15 cellular contexts compared by ENCODE assay signal in the genomic region with DNA sequence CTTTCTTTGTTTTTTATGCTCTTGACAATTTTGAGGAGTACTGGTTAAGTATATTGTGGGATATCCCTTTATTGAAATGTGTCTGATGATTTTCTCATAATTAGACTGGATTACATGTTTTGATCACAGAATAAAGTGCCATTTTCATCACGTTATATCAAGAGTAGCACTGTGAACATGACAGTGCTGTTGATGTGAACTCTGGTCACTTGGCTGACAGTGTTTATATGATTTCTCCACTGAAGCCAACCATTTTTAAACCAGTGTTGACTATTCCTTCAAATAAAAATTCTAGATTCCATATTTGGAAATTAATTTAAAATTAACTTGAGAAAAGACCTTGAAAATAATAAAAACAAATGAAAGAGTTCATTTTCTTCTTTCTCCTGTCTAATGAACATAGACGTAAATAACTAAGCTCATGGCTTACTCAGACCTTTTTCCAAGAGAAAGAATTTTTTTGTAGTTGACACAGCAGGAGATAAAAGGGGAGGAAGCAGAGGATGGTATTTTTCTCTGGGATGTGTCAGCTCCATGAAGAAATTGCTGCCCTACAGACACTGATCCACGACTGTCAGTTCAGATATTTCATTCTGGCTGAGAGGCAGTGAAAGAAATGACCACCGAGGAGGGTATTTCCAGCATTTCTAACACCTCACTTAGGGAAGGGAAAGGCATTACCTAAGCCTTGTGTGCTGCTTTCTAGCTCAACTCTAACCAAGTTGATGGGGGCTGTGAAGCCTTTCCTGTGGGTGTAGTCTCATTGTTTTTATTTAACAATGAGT.
DNase-seq lines count a peak whose midpoint lies in the region; FAIRE-seq and TF ChIP-seq lines count a peak whose summit lies in the region.
"Had no signal": no experiment of that assay in that cellular context is flagged by ENCODE, and none has a peak within 500 bp of the region (broad histone marks: within the 10 kb centered on the region; RNA-seq: fewer than 3 reads in every experiment).

No MANE protein-coding gene starts in this region.

- no peak overlapping the region for H3K4me3 Mint-ChIP-seq in neural crest cell
- H3K4me3 Mint-ChIP-seq in activated naive CD8-positive, alpha-beta T cell treated with anti-CD3 and anti-CD28 coated beads for 36 hours = no peak overlapping the region
- H3K4me3 Mint-ChIP-seq: activated naive CD8-positive, alpha-beta T cell treated with anti-CD3 and anti-CD28 coated beads, Interleukin-2, amount 10 ng/mL, durations not matched to agents 7 days and 5 days; stimulated activated naive B cell treated with anti-CD40 and anti-IgM and Interleukin-4, amounts not matched to agents 10 μg/mL and 1 μg/mL and 100 μg/mL, for 72 hours had no signal

- in situ Hi-C loops in GM13976 (cut with MboI; ENCODE audit: low sequenced_read_pairs, unreplicated experiment) = no loop called here

- no peaks in the 10 kb centered on the region for H3K27me3 Mint-ChIP-seq in neural crest cell (ENCODE audit: low read depth)
- H3K27me3 Mint-ChIP-seq in activated naive CD8-positive, alpha-beta T cell treated with anti-CD3 and anti-CD28 coated beads for 36 hours = peaks cover 28% of the 10 kb centered on the region

- peaks cover 5% of the 10 kb centered on the region for H3K9me3 Mint-ChIP-seq in neural crest cell
- no peaks in the 10 kb centered on the region for H3K9me3 Mint-ChIP-seq in activated naive CD8-positive, alpha-beta T cell treated with anti-CD3 and anti-CD28 coated beads for 36 hours
- H3K9me3 Mint-ChIP-seq: activated naive CD8-positive, alpha-beta T cell treated with anti-CD3 and anti-CD28 coated beads, Interleukin-2, amount 10 ng/mL, durations not matched to agents 7 days and 5 days; stimulated activated naive B cell treated with anti-CD40 and anti-IgM and Interleukin-4, amounts not matched to agents 10 μg/mL and 1 μg/mL and 100 μg/mL, for 72 hours had no signal

- peaks cover 4% of the 10 kb centered on the region for H3K36me3 Mint-ChIP-seq in neural crest cell (ENCODE audit: low read depth)
- H3K36me3 Mint-ChIP-seq in activated naive CD8-positive, alpha-beta T cell treated with anti-CD3 and anti-CD28 coated beads for 36 hours = no peaks in the 10 kb centered on the region
- H3K36me3 Mint-ChIP-seq: activated naive CD8-positive, alpha-beta T cell treated with anti-CD3 and anti-CD28 coated beads, Interleukin-2, amount 10 ng/mL, durations not matched to agents 7 days and 5 days; stimulated activated naive B cell treated with anti-CD40 and anti-IgM and Interleukin-4, amounts not matched to agents 10 μg/mL and 1 μg/mL and 100 μg/mL, for 72 hours had no signal

- H3K27ac Mint-ChIP-seq in neural crest cell (ENCODE audit: unreplicated experiment) = peak overlapping the region; percentile 72
- no peak overlapping the region for H3K27ac Mint-ChIP-seq in activated naive CD8-positive, alpha-beta T cell treated with anti-CD3 and anti-CD28 coated beads for 36 hours
- H3K27ac Mint-ChIP-seq: activated naive CD8-positive, alpha-beta T cell treated with anti-CD3 and anti-CD28 coated beads, Interleukin-2, amount 10 ng/mL, durations not matched to agents 7 days and 5 days; stimulated activated naive B cell treated with anti-CD40 and anti-IgM and Interleukin-4, amounts not matched to agents 10 μg/mL and 1 μg/mL and 100 μg/mL, for 72 hours had no signal

- H3K4me1 Mint-ChIP-seq in neural crest cell = peaks cover 74% of the 10 kb centered on the region
- no peaks in the 10 kb centered on the region for H3K4me1 Mint-ChIP-seq in activated naive CD8-positive, alpha-beta T cell treated with anti-CD3 and anti-CD28 coated beads for 36 hours
- H3K4me1 Mint-ChIP-seq: activated naive CD8-positive, alpha-beta T cell treated with anti-CD3 and anti-CD28 coated beads, Interleukin-2, amount 10 ng/mL, durations not matched to agents 7 days and 5 days; stimulated activated naive B cell treated with anti-CD40 and anti-IgM and Interleukin-4, amounts not matched to agents 10 μg/mL and 1 μg/mL and 100 μg/mL, for 72 hours had no signal

- H3K4me3 ChIP-seq in epithelial cell of proximal tubule (ENCODE audit: low read depth, low read length) = no peak overlapping the region
- H3K4me3 ChIP-seq: right lobe of liver had no signal

- no peak for TF ChIP-seq POLR2A in GM12891 (IDR thresholded peaks at IDR 0.05; ENCODE audit: low read depth, low read length)

- DNase-seq in GM12891 (ENCODE audit: insufficient read length, low spot score) (no peak), RCC 7860 (ENCODE audit: low spot score) (peak; percentile 35), epithelial cell of proximal tubule (ENCODE audit: low read depth) (peak; percentile 40), neural crest cell (ENCODE audit: low read depth, low spot score) (no peak), GM13976 (ENCODE audit: low spot score) (no peak)
- DNase-seq in activated naive CD8-positive, alpha-beta T cell treated with anti-CD3 and anti-CD28 coated beads for 36 hours = no peak
- no peak for DNase-seq in activated CD8-positive, alpha-beta memory T cell treated with anti-CD3 and anti-CD28 coated beads, Interleukin-2, amount 50 U/mL, for 4 hours
- no peak for DNase-seq in stimulated activated CD4-positive, alpha-beta T cell treated with anti-CD3 and anti-CD28 coated beads, Interleukin-4, amount 100 ng/mL, for 24 hours
- DNase-seq: activated naive CD8-positive, alpha-beta T cell treated with anti-CD3 and anti-CD28 coated beads, Interleukin-2, amount 10 ng/mL, durations not matched to agents 7 days and 5 days; DMS79 treated with DMSO at 0.1 percent for 48 hours; MM.1S; NCI-H2171; right lobe of liver; stimulated activated naive B cell treated with anti-CD40 and anti-IgM and Interleukin-4, amounts not matched to agents 10 μg/mL and 1 μg/mL and 100 μg/mL, for 72 hours had no signal

- FAIRE-seq in GM12891 (lab: Jason Lieb, UNC) (peak; percentile 59), RCC 7860 (lab: Jason Lieb, UNC) (no peak)
- FAIRE-seq: colon had no signal

- TF ChIP-seq CTCF in epithelial cell of proximal tubule (conservative IDR thresholded peaks at IDR 0.05; ENCODE audit: low read depth, low read length) (no peak), neural crest cell (conservative IDR thresholded peaks at IDR 0.05) (no peak), GM13976 (IDR thresholded peaks at IDR 0.05; ENCODE audit: borderline replicate concordance, control extremely low read depth, extremely low read depth, insufficient read depth, missing control alignments) (no peak)

TF ChIP-seq in GM12891, 5 proteins besides CTCF, POLR2A, EP300 and RAD21:
- TF ChIP-seq TAF1 (IDR thresholded peaks at IDR 0.05; ENCODE audit: low read depth, low read length) (no peak), PAX5 (IDR thresholded peaks at IDR 0.05; ENCODE audit: insufficient read depth, low read length, severe bottlenecking) (no peak), POLR2AphosphoS5 (IDR thresholded peaks at IDR 0.05; ENCODE audit: low read depth, low read length) (no peak), POU2F2 (IDR thresholded peaks at IDR 0.05; ENCODE audit: low read depth, low read length) (no peak), SPI1 (IDR thresholded peaks at IDR 0.05; ENCODE audit: low read depth, low read length) (no peak)

Comparison
In these comparisons a context has a peak if more than half of its experiments do, and no peak if none do; other contexts are left out.
1. DNase-seq: peak in RCC 7860 (single experiment) and epithelial cell of proximal tubule (single experiment); none in GM12891 (single experiment), neural crest cell (single experiment), activated naive CD8-positive, alpha-beta T cell treated with anti-CD3 and anti-CD28 coated beads for 36 hours (single experiment), activated CD8-positive, alpha-beta memory T cell treated with anti-CD3 and anti-CD28 coated beads, Interleukin-2, amount 50 U/mL, for 4 hours (single experiment), GM13976 (single experiment) and stimulated activated CD4-positive, alpha-beta T cell treated with anti-CD3 and anti-CD28 coated beads, Interleukin-4, amount 100 ng/mL, for 24 hours (single experiment).